Comparison of ENCODE assay signal across 30 cellular contexts in the genomic region with DNA sequence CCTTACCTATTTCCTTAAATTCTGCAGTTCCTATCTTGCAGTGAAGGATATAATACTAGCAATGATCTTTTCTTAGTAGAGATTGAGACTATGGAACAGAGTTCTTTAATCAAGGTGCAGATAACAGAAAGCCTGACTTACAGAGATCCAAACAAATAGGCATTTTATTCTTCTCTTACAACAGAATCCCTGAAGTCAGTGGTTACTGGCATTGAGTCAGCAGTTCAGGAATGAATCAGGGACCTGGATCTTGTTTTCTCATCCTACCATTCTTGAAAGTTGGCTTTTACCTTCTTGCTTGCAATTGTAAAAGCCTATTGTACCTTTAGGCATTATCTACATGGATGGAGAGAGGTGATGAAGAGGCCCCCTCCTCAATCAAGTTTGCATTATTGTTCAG.
A peak's percentile ranks its signal among the peaks of the same experiment; 100 is the strongest.
DNase-seq lines count a peak whose midpoint lies in the region; ATAC-seq, FAIRE-seq and TF ChIP-seq lines count a peak whose summit lies in the region.
"Had no signal": no experiment of that assay in that cellular context is flagged by ENCODE, and none has a peak within 500 bp of the region (broad histone marks: within the 10 kb centered on the region; RNA-seq: fewer than 3 reads in every experiment).

No MANE protein-coding gene starts in this region.

- ATAC-seq in HG02678 (IDR thresholded peaks at IDR 0.05; ENCODE audit: unreplicated experiment) (no peak), HG03378 (IDR thresholded peaks at IDR 0.05; ENCODE audit: unreplicated experiment) (no peak)
- ATAC-seq: A549; activated CD4-positive, alpha-beta T cell treated with anti-CD3 and anti-CD28 coated beads for 36 hours; activated naive CD8-positive, alpha-beta T cell treated with anti-CD3 and anti-CD28 coated beads, Interleukin-2, amount 50 U/mL, for 24 hours; left cardiac atrium; T-helper 17 cell had no signal

- DNase-seq in AG08395 (ENCODE audit: low spot score) (peak; percentile 22), H54 (ENCODE audit: insufficient read length, low spot score) (peak; percentile 9), astrocyte of the spinal cord (ENCODE audit: low read depth, low spot score) (peak; percentile 55), iris pigment epithelial cell (ENCODE audit: low read depth) (peak; percentile 51), SKM-1 (lab: John Stamatoyannopoulos, UW; ENCODE audit: unreplicated experiment) (no peak), OCI-M1 (lab: John Stamatoyannopoulos, UW) (no peak)
- DNase-seq: activated CD4-positive, alpha-beta T cell treated with anti-CD3 and anti-CD28 coated beads for 36 hours; activated CD8-positive, alpha-beta memory T cell treated with anti-CD3 and anti-CD28 coated beads for 24 hours; activated gamma-delta T cell treated with Interleukin-2 at 50 U/mL for 16 hours; activated naive CD8-positive, alpha-beta T cell treated with anti-CD3 and anti-CD28 coated beads, Interleukin-2, amount 50 U/mL, for 24 hours; activated T-cell treated with anti-CD3 and anti-CD28 coated beads, Interleukin-2, amount 50 U/mL, for 1 hour; C1 segment of cervical spinal cord; Calu3; cortex of kidney; endodermal cell; glutamatergic neuron; left cardiac atrium; NCI-H1092 treated with DMSO at 0.1 percent for 48 hours; NCI-H1930; NCI-H2227 treated with DMSO at 0.1 percent for 48 hours; nucleus accumbens; RPMI8226; stimulated activated CD4-positive, alpha-beta T cell treated with anti-CD3 and anti-CD28 coated beads, Interleukin-2, amount 100 ng/mL, for 24 hours; substantia nigra; T-helper 17 cell had no signal

- no peak for TF ChIP-seq POLR2A in H54 (IDR thresholded peaks at IDR 0.05; ENCODE audit: low read depth, low read length)

- no peak overlapping the region for H3K4me3 ChIP-seq in astrocyte of the spinal cord (ENCODE audit: low read depth, low read length)
- H3K4me3 ChIP-seq: A549, cardiac muscle cell, smooth muscle cell had no signal

- in situ Hi-C loops in astrocyte of the spinal cord (cut with HindIII; ENCODE audit: low sequenced_read_pairs): no loop called here

- peak; percentile 85 for FAIRE-seq in H54 (lab: Jason Lieb, UNC)
- FAIRE-seq: A549 had no signal

- TF ChIP-seq CTCF in astrocyte of the spinal cord (IDR thresholded peaks at IDR 0.05; ENCODE audit: low read depth, low read length): no peak

Comparison
In these comparisons a context has a peak if more than half of its experiments do, and no peak if none do; other contexts are left out.
1. DNase-seq: peak in AG08395 (single experiment), H54 (single experiment), astrocyte of the spinal cord (single experiment) and iris pigment epithelial cell (single experiment); none in SKM-1 (single experiment) and OCI-M1 (single experiment).